Comparison of ENCODE assay signal across 34 cellular contexts in genomic region chr20:53319200-53319599, GRCh38.
"Had no signal": no experiment of that assay in that cellular context is flagged by ENCODE, and none has a peak within 500 bp of the region (broad histone marks: within the 10 kb centered on the region; RNA-seq: fewer than 3 reads in every experiment).

No MANE protein-coding gene starts in this region.

- H3K9me3 ChIP-seq: MG63 had no signal

- DNase-seq: Karpas-422, Kasumi-1, MG63, MM.1S, MV-4-11, NCI-H1048, NCI-H1092, NCI-H1092 treated with DMSO at 0.1 percent for 48 hours, NCI-H1105, NCI-H1105 treated with DMSO at 0.1 percent for 48 hours, NCI-H1417, NCI-H1417 treated with DMSO at 0.1 percent for 48 hours, NCI-H1436, NCI-H1436 treated with DMSO at 0.1 percent for 48 hours, NCI-H146, NCI-H1694, NCI-H1694 treated with DMSO at 0.1 percent for 48 hours, NCI-H187, NCI-H187 treated with DMSO at 0.1 percent for 48 hours, NCI-H1930, NCI-H2029, NCI-H2029 treated with DMSO at 0.1 percent for 48 hours, NCI-H2081, NCI-H2081 treated with DMSO at 0.1 percent for 48 hours, NCI-H2107, NCI-H2171, NCI-H2171 treated with DMSO at 0.1 percent for 48 hours, NCI-H2227 treated with DMSO at 0.1 percent for 48 hours, NCI-H226, NCI-H345, NCI-H446, NCI-H446 treated with DMSO at 0.1 percent for 48 hours, NCI-H510A, NCI-H510A treated with DMSO at 0.1 percent for 48 hours had no signal

- H3K4me3 ChIP-seq: MG63 had no signal

- H3K27me3 ChIP-seq: MG63 had no signal

- H3K36me3 ChIP-seq: MG63 had no signal
